8 cellular contexts compared by ENCODE assay signal in genomic region chr1:16612332-16613172, GRCh38. TPM values are rescaled to one million over a fixed set of nuclear protein-coding genes. Genes with fewer than 3 reads are reported as not detected.
A peak's percentile ranks its signal among the peaks of the same experiment; 100 is the strongest.
DNase-seq lines count a peak whose midpoint lies in the region; ATAC-seq, FAIRE-seq and TF ChIP-seq lines count a peak whose summit lies in the region.

No MANE protein-coding gene starts in this region.

- H3K27ac Mint-ChIP-seq in naive thymus-derived CD8-positive, alpha-beta T cell = no peak overlapping the region

- POLR2A ChIA-PET in naive thymus-derived CD8-positive, alpha-beta T cell (lab: Charles Lee) = interaction anchor here (0.6 to 1.9 kb wide), 10 partner anchors 10 to 389 kb away, joined by 3 to 9 read pairs (median 3); no protein-coding TSS in a partner anchor

- FAIRE-seq in GM12892 (lab: Jason Lieb, UNC) = no peak

- H3K27ac ChIP-seq in foreskin keratinocyte = peak overlapping the region; percentile 1

- H3K27me3 Mint-ChIP-seq in naive thymus-derived CD8-positive, alpha-beta T cell = no peaks in the 10 kb centered on the region

- no peaks in the 10 kb centered on the region for H3K4me1 Mint-ChIP-seq in naive thymus-derived CD8-positive, alpha-beta T cell

- no peaks in the 10 kb centered on the region for H3K27me3 ChIP-seq in foreskin keratinocyte

- no peaks in the 10 kb centered on the region for H3K36me3 Mint-ChIP-seq in naive thymus-derived CD8-positive, alpha-beta T cell

- no peak for TF ChIP-seq CTCF in foreskin keratinocyte (conservative IDR thresholded peaks at IDR 0.05)

- no peak overlapping the region for H3K4me3 Mint-ChIP-seq in naive thymus-derived CD8-positive, alpha-beta T cell

- H3K9me3 Mint-ChIP-seq in naive thymus-derived CD8-positive, alpha-beta T cell = no peaks in the 10 kb centered on the region

- ATAC-seq in GM18498 (IDR thresholded peaks at IDR 0.05; ENCODE audit: unreplicated experiment) (peak; percentile 7), foreskin keratinocyte (peak; percentile 74), GM19463 (IDR thresholded peaks at IDR 0.05; ENCODE audit: unreplicated experiment) (no peak)
- peak; percentile 1 to 23 for ATAC-seq in naive thymus-derived CD8-positive, alpha-beta T cell

- no peak for TF ChIP-seq POLR2A in GM12892 (IDR thresholded peaks at IDR 0.05; ENCODE audit: low read depth, low read length)

- peaks cover 4% of the 10 kb centered on the region for H3K4me1 ChIP-seq in foreskin keratinocyte

- DNase-seq in AG08396 (ENCODE audit: low spot score) = peak; percentile 86
- DNase-seq in NCI-H2227 treated with DMSO at 0.1 percent for 48 hours (lab: John Stamatoyannopoulos, UW) = peak; percentile 87
- peak; percentile 72 to 73 for DNase-seq in activated T-cell treated with anti-CD3 and anti-CD28 coated beads, Interleukin-2, amount 50 U/mL, for 48 hours
- DNase-seq in foreskin keratinocyte = peak; percentile 91 to 92
- peak in 7 of 10 donors; percentile 8 to 70 (median 34) for DNase-seq in naive thymus-derived CD8-positive, alpha-beta T cell
- no peak for DNase-seq in GM12892 (ENCODE audit: insufficient read length)

RNA-seq across cellular contexts. Expression of gene NBPF1, which starts 0.8 kb away (rescaled TPM):
- 19.1 and 25.5 TPM in 2 replicates for total RNA-seq in foreskin keratinocyte
- polyA plus RNA-seq in foreskin keratinocyte = 3.9 and 4.2 TPM in 2 replicates
- total RNA-seq in naive thymus-derived CD8-positive, alpha-beta T cell = 10 to 100 TPM; 46.4 to 48.1 TPM
- 10 to 100 TPM in 2 of 3 donors, 1 to 10 TPM in 1; 9.1 to 18.9 (median 13.2) TPM for polyA plus RNA-seq in naive thymus-derived CD8-positive, alpha-beta T cell
- polyA plus RNA-seq in GM12892 (2012; ENCODE audit: missing spikeins) = 1.3 TPM

RNA-seq across cellular contexts. Expression of gene RNU1-3, which starts 54.2 kb away (rescaled TPM):
- 2,556 and 4,441 TPM in 2 replicates for total RNA-seq in foreskin keratinocyte
- not detected in 2 replicates for polyA plus RNA-seq in foreskin keratinocyte
- 1,000 to 10,000 TPM; 3,449 to 3,916 TPM for total RNA-seq in naive thymus-derived CD8-positive, alpha-beta T cell
- 10 to 100 TPM in 1 of 3 donors, not detected in 2; 22.6 TPM for polyA plus RNA-seq in naive thymus-derived CD8-positive, alpha-beta T cell
- polyA plus RNA-seq in GM12892 (2012; ENCODE audit: missing spikeins) = 139 TPM
